Comparison of ENCODE assay signal across 27 cellular contexts in the genomic region with DNA sequence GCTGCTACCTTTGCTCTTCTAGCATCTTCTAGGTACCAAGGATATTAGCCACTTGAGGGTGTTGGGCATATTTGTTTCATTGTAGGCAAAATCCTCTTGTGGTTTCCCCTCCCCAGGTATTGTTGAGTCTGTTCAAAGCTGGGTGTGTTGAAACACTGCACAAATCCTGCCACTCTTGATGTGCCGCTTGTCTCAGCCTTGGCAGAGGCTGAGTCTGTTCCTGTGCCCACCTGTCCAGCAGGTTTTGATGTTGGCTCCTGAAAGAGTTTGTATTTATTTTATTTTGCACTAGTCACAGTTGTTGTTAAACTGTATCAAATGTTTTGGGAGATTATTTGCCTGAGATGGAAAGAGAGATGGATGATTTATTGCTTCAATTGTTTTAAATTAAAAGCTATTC.
"Had no signal": no experiment of that assay in that cellular context is flagged by ENCODE, and none has a peak within 500 bp of the region (broad histone marks: within the 10 kb centered on the region; RNA-seq: fewer than 3 reads in every experiment).

No MANE protein-coding gene starts in this region.

- H3K4me2 ChIP-seq: neural progenitor cell, smooth muscle cell had no signal

- H3K36me3 ChIP-seq: left lung, neural progenitor cell, neutrophil, uterus had no signal

- H3K4me1 ChIP-seq: left lung, lower lobe of right lung, neural progenitor cell, parathyroid adenoma, right atrium auricular region, right lobe of liver, tibial nerve, uterus had no signal

- H3K79me2 ChIP-seq: parathyroid adenoma had no signal

- DNase-seq: immature natural killer cell; kidney; left colon; left lung; lower lobe of right lung; mammary epithelial cell; mesenchymal stem cell; naive B cell; natural killer cell; nephron progenitor cell; occipital lobe; right lobe of liver; stimulated activated CD4-positive, alpha-beta T cell treated with anti-CD3 and anti-CD28 coated beads, Interleukin-1b, Interleukin-23, amount 100 ng/mL, for 48 hours; stimulated activated CD4-positive, alpha-beta T cell treated with anti-CD3 and anti-CD28 coated beads, Interleukin-2, amount 100 ng/mL, for 48 hours; stimulated activated CD4-positive, alpha-beta T cell treated with anti-CD3 and anti-CD28 coated beads, Interleukin-4, amount 100 ng/mL, for 4 hours; stimulated activated CD8-positive, alpha-beta memory T cell treated with anti-CD3 and anti-CD28 coated beads, Interleukin-4, amount 100 ng/mL, for 48 hours; stimulated activated naive CD4-positive, alpha-beta T cell treated with Interleukin-2 at 50 U/mL for 16 hours; stimulated activated naive CD8-positive, alpha-beta T cell treated with anti-CD3 and anti-CD28 coated beads, Interleukin-15, amount 100 ng/mL, for 72 hours; substantia nigra; uterus had no signal

- H3K27ac ChIP-seq: left lung, lower lobe of right lung, neural progenitor cell, neutrophil, parathyroid adenoma, right atrium auricular region, right lobe of liver, tibial nerve, uterus had no signal

- H2AFZ ChIP-seq: neural progenitor cell, parathyroid adenoma had no signal

- H3K27me3 ChIP-seq: left lung, neural progenitor cell, neutrophil, right atrium auricular region, right lobe of liver, tibial nerve, uterus had no signal

- H3K4me3 ChIP-seq: left lung, lower lobe of right lung, neural progenitor cell, right atrium auricular region, right lobe of liver, smooth muscle cell, tibial nerve, uterus had no signal

- ATAC-seq: left colon; left lung; lower lobe of right lung; natural killer cell; right lobe of liver; stimulated activated memory B cell treated with anti-CD40 and anti-IgM and Interleukin-4, amounts not matched to agents 10 μg/mL and 1 μg/mL and 100 μg/mL, for 72 hours; stimulated activated naive CD8-positive, alpha-beta T cell treated with anti-CD3 and anti-CD28 coated beads, Interleukin-15, amount 100 ng/mL, for 72 hours had no signal

- H3K9me3 ChIP-seq: left lung, lower lobe of right lung, neutrophil, right atrium auricular region, right lobe of liver, tibial nerve, uterus had no signal

- H3K9ac ChIP-seq: neural progenitor cell, parathyroid adenoma had no signal
